In the genomic region with DNA sequence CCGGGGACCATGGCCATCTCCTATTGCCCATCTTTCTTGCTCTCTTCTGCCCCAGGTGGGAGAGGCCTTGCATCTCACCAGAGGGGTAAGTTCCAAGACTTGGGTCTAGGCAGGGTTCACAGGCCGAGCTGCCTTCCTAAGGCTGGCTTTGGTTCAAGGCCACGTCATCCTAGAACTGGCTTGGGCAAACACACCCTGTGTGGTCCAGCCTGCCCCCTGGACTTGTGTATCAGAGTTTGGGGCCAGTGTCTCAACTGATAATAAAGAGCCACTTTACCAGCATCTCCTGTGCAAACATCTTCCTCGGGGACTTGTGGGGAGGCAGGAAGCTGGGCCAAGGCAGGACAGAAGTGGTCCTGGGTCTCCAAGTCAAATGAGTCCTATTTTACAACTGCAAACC, we compare ENCODE assay signal across 14 cellular contexts. TPM values are rescaled to one million over a fixed set of nuclear protein-coding genes. Genes with fewer than 3 reads are reported as not detected.
A peak's percentile ranks its signal among the peaks of the same experiment; 100 is the strongest.
DNase-seq lines count a peak whose midpoint lies in the region; ATAC-seq and TF ChIP-seq lines count a peak whose summit lies in the region.
"Had no signal": no experiment of that assay in that cellular context is flagged by ENCODE, and none has a peak within 500 bp of the region (broad histone marks: within the 10 kb centered on the region; RNA-seq: fewer than 3 reads in every experiment).

No MANE protein-coding gene starts in this region.

- peaks cover 22% of the 10 kb centered on the region for H3K36me3 Mint-ChIP-seq in WTC11
- H3K36me3 Mint-ChIP-seq in activated T-cell treated with anti-CD3 and anti-CD28 coated beads, Interleukin-2, amount 50 U/mL, for 72 hours (ENCODE audit: insufficient read depth in 2 of 2) = peaks cover 4 to 5% of the 10 kb centered on the region in 2 donors

- no peak overlapping the region for H3K9ac ChIP-seq in PC-3 (ENCODE audit: low read length)
- H3K9ac ChIP-seq: BLaER1, GM23248 had no signal

- ATAC-seq in PC-3 = peak; percentile 15; the same call in 1 of the 2 replicates
- no peak for ATAC-seq in WTC11
- ATAC-seq in sciatic nerve = peak; percentile 79
- no peak for ATAC-seq in activated T-cell treated with anti-CD3 and anti-CD28 coated beads, Interleukin-2, amount 50 U/mL, for 72 hours (replicated peaks in 1 of 2)
- no peak for ATAC-seq in GM21367 (IDR thresholded peaks at IDR 0.05; ENCODE audit: unreplicated experiment)
- ATAC-seq in HG03565 (IDR thresholded peaks at IDR 0.05; ENCODE audit: unreplicated experiment) = no peak
- ATAC-seq: A549, HCT116 had no signal

- no peaks in the 10 kb centered on the region for H3K9me2 ChIP-seq in PC-3 (replicated peaks; ENCODE audit: low read length)

- H3K4me2 ChIP-seq in PC-3 (ENCODE audit: low read length) = no peak overlapping the region
- H3K4me2 ChIP-seq: A549, BLaER1 had no signal

- no peak overlapping the region for H2AFZ ChIP-seq in PC-3 (ENCODE audit: low read length)
- H2AFZ ChIP-seq: GM23248 had no signal

- intact Hi-C loops in PC-3 (cut with micrococcal nuclease) (no loop called here), sciatic nerve (cut with DNase I) (no loop called here)

- H3K4me1 ChIP-seq in PC-3 (ENCODE audit: insufficient read depth, low read length) = no peaks in the 10 kb centered on the region
- H3K4me1 ChIP-seq: A549, Caco-2 had no signal

- H3K27ac Mint-ChIP-seq in WTC11 = no peak overlapping the region
- no peak overlapping the region for H3K27ac Mint-ChIP-seq in activated T-cell treated with anti-CD3 and anti-CD28 coated beads, Interleukin-2, amount 50 U/mL, for 72 hours
- H3K27ac Mint-ChIP-seq: CD8-positive, alpha-beta memory T cell had no signal

- H3K79me2 ChIP-seq in PC-3 (ENCODE audit: low read length) = no peaks in the 10 kb centered on the region

- no peak overlapping the region for H3K27ac ChIP-seq in PC-3 (ENCODE audit: low read length)
- H3K27ac ChIP-seq: A549, BLaER1, GM23248 had no signal

- no peak overlapping the region for H3K4me3 Mint-ChIP-seq in WTC11
- H3K4me3 Mint-ChIP-seq in activated T-cell treated with anti-CD3 and anti-CD28 coated beads, Interleukin-2, amount 50 U/mL, for 72 hours = no peak overlapping the region
- H3K4me3 Mint-ChIP-seq: CD8-positive, alpha-beta memory T cell had no signal

- TF ChIP-seq CTCF in PC-3 (conservative IDR thresholded peaks at IDR 0.05; ENCODE audit: low read depth, low read length) (no peak), WTC11 (IDR thresholded peaks at IDR 0.05) (no peak)

- no peaks in the 10 kb centered on the region for H3K9me3 ChIP-seq in PC-3 (ENCODE audit: low read length)

- peaks cover 2% of the 10 kb centered on the region; the same call in 1 of the 2 replicates for H3K27me3 Mint-ChIP-seq in WTC11 (ENCODE audit: low read depth)
- H3K27me3 Mint-ChIP-seq in activated T-cell treated with anti-CD3 and anti-CD28 coated beads, Interleukin-2, amount 50 U/mL, for 72 hours (ENCODE audit: low read depth) = no peaks in the 10 kb centered on the region

- H3K9me3 Mint-ChIP-seq in WTC11 = peaks cover 8% of the 10 kb centered on the region
- peaks cover 2 to 5% of the 10 kb centered on the region in 2 donors for H3K9me3 Mint-ChIP-seq in activated T-cell treated with anti-CD3 and anti-CD28 coated beads, Interleukin-2, amount 50 U/mL, for 72 hours

- no peaks in the 10 kb centered on the region for H3K27me3 ChIP-seq in PC-3 (ENCODE audit: low read length)
- H3K27me3 ChIP-seq: BLaER1 had no signal

- BruUV-seq in PC-3 (replicated peaks; lab: Mats Ljungman, UMichigan) = no TSS peak

- H4K20me1 ChIP-seq in PC-3 (ENCODE audit: low read length) = no peaks in the 10 kb centered on the region

- no peaks in the 10 kb centered on the region for H3K4me1 Mint-ChIP-seq in WTC11
- H3K4me1 Mint-ChIP-seq in activated T-cell treated with anti-CD3 and anti-CD28 coated beads, Interleukin-2, amount 50 U/mL, for 72 hours (ENCODE audit: low read depth) = no peaks in the 10 kb centered on the region
- H3K4me1 Mint-ChIP-seq: CD8-positive, alpha-beta memory T cell had no signal

- no peaks in the 10 kb centered on the region for H3F3A ChIP-seq in PC-3 (ENCODE audit: low read length, unreplicated experiment)

- CTCF ChIA-PET in PC-3 (lab: Charles Lee) = no interaction called here
- CTCF ChIA-PET in WTC11 (lab: Charles Lee) = interaction anchor here (0.6 to 1.1 kb wide), 2 partner anchors 375 to 540 kb away, joined by 5 read pairs; no protein-coding TSS in a partner anchor

- POLR2A ChIA-PET in PC-3 (lab: Charles Lee; ENCODE audit: unreplicated experiment) = no interaction called here
- POLR2A ChIA-PET in WTC11 (lab: Charles Lee) = no interaction called here

- DNase-seq in PC-3 = no peak
- no peak for DNase-seq in WTC11 (ENCODE audit: low spot score)
- peak; percentile 28 for DNase-seq in fibroblast of gingiva (ENCODE audit: low read depth)
- peak; percentile 66 for DNase-seq in sciatic nerve (ENCODE audit: low spot score)
- DNase-seq in activated T-cell treated with anti-CD3 and anti-CD28 coated beads, Interleukin-2, amount 50 U/mL, for 72 hours = no peak
- DNase-seq: Caco-2; CD8-positive, alpha-beta memory T cell; DMS53; GM23248 had no signal

- peaks cover 5% of the 10 kb centered on the region; the same call in 1 of the 2 replicates for H3K36me3 ChIP-seq in PC-3 (ENCODE audit: low read depth, low read length)

- H3K4me3 ChIP-seq in PC-3 (ENCODE audit: low read length) = no peak overlapping the region
- H3K4me3 ChIP-seq: A549, BLaER1, GM23248 had no signal

TF ChIP-seq in WTC11, 78 proteins besides CTCF, POLR2A, EP300 and RAD21:
- no peak for TF ChIP-seq ZNF396 (CRISPR knock-in tag; IDR thresholded peaks at IDR 0.05; ENCODE audit: borderline replicate concordance)
- TF ChIP-seq, protein P1, sequence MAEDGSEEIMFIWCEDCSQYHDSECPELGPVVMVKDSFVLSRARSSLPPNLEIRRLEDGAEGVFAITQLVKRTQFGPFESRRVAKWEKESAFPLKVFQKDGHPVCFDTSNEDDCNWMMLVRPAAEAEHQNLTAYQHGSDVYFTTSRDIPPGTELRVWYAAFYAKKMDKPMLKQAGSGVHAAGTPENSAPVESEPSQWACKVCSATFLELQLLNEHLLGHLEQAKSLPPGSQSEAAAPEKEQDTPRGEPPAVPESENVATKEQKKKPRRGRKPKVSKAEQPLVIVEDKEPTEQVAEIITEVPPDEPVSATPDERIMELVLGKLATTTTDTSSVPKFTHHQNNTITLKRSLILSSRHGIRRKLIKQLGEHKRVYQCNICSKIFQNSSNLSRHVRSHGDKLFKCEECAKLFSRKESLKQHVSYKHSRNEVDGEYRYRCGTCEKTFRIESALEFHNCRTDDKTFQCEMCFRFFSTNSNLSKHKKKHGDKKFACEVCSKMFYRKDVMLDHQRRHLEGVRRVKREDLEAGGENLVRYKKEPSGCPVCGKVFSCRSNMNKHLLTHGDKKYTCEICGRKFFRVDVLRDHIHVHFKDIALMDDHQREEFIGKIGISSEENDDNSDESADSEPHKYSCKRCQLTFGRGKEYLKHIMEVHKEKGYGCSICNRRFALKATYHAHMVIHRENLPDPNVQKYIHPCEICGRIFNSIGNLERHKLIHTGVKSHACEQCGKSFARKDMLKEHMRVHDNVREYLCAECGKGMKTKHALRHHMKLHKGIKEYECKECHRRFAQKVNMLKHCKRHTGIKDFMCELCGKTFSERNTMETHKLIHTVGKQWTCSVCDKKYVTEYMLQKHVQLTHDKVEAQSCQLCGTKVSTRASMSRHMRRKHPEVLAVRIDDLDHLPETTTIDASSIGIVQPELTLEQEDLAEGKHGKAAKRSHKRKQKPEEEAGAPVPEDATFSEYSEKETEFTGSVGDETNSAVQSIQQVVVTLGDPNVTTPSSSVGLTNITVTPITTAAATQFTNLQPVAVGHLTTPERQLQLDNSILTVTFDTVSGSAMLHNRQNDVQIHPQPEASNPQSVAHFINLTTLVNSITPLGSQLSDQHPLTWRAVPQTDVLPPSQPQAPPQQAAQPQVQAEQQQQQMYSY (CRISPR knock-in tag; IDR thresholded peaks at IDR 0.05) = 0 out of 2 replicates have a peak, but pooled peaks have one; percentile 11
TF ChIP-seq in WTC11: peak in this region for 1.

RNA-seq across cellular contexts. Expression of gene BOD1, which starts 17.8 kb away (rescaled TPM):
- total RNA-seq in PC-3 (2014; rRNA removed) (153 and 160 TPM in 2 replicates), WTC11 (2021) (117 to 123 TPM (median 120 TPM) in 3 replicates), sciatic nerve (46.5 TPM)
- total RNA-seq in activated T-cell treated with anti-CD3 and anti-CD28 coated beads, Interleukin-2, amount 50 U/mL, for 72 hours = 10 to 100 TPM; 24.1 TPM

Comparison
In these comparisons a context has a peak if more than half of its experiments do, and no peak if none do; other contexts are left out.
1. ATAC-seq: peak in PC-3 (single experiment) and sciatic nerve (single experiment); none in WTC11 (single experiment), activated T-cell treated with anti-CD3 and anti-CD28 coated beads, Interleukin-2, amount 50 U/mL, for 72 hours (0 of 2), GM21367 (single experiment) and HG03565 (single experiment).
2. DNase-seq: peak in fibroblast of gingiva (single experiment) and sciatic nerve (single experiment); none in PC-3 (single experiment), WTC11 (single experiment) and activated T-cell treated with anti-CD3 and anti-CD28 coated beads, Interleukin-2, amount 50 U/mL, for 72 hours (0 of 2).